3 cellular contexts compared by ENCODE assay signal in the genomic region with DNA sequence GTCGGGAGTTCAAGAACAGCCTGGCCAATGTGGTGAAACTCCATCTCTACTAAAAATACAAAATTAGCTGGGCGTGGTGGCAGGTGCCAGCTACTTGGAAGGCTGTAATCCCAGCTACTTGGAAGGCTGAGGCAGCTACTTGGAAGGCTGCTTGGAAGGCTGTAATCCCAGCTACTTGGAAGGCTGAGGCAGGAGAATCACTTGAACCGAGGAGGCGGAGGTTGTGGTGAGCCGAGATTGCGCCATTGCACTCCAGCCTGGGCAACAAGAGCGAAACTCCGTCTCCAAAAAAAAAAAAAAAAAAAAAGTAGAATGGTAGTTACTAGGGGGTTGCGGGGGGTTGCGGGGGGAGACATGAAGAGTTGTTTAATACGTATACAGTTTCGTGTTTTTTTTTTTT. TPM values are rescaled to one million over a fixed set of nuclear protein-coding genes. Genes with fewer than 3 reads are reported as not detected.
"Had no signal": no experiment of that assay in that cellular context is flagged by ENCODE, and none has a peak within 500 bp of the region (broad histone marks: within the 10 kb centered on the region; RNA-seq: fewer than 3 reads in every experiment).

No MANE protein-coding gene starts in this region.

RNA-seq across cellular contexts. Expression of a gene that starts 56.1 kb away (rescaled TPM):
- total RNA-seq: astrocyte; endothelial cell of umbilical vein; T-helper 1 cell treated with Interleukin-12 subunit alpha and Interleukin-12 subunit beta and Interleukin-4 antibody, amounts not matched to agents 30 ng/mL and 1 ng/mL, for 36 hours had no signal
